ENCODE assay signal across 28 cellular contexts in genomic region chr1:37877991-37878544, GRCh38.
"Had no signal": no experiment of that assay in that cellular context is flagged by ENCODE, and none has a peak within 500 bp of the region (broad histone marks: within the 10 kb centered on the region; RNA-seq: fewer than 3 reads in every experiment).

No MANE protein-coding gene starts in this region.

- ATAC-seq: activated CD8-positive, alpha-beta T cell treated with anti-CD3 and anti-CD28 coated beads for 36 hours; activated naive CD4-positive, alpha-beta T cell treated with anti-CD3 and anti-CD28 coated beads, Interleukin-2, amount 50 U/mL, for 72 hours; body of pancreas; PC-3 had no signal

- H3K4me1 Mint-ChIP-seq: activated CD4-positive, alpha-beta T cell treated with anti-CD3 and anti-CD28 coated beads, Interleukin-2, amount 10 ng/mL, durations not matched to agents 24 days and 14 days had no signal

- H3K9me3 ChIP-seq: adrenal gland, body of pancreas, breast epithelium, Peyer's patch, SJSA1, SK-N-SH had no signal

- H3K27ac Mint-ChIP-seq: activated CD4-positive, alpha-beta T cell treated with anti-CD3 and anti-CD28 coated beads, Interleukin-2, amount 10 ng/mL, durations not matched to agents 24 days and 14 days; activated CD8-positive, alpha-beta T cell treated with anti-CD3 and anti-CD28 coated beads for 36 hours; activated naive CD4-positive, alpha-beta T cell treated with anti-CD3 and anti-CD28 coated beads for 36 hours; activated T-helper 1 cell treated with anti-CD3 and anti-CD28 coated beads, Interleukin-12 subunit alpha, Interleukin-12 subunit beta, Interleukin-2, Interleukin-4 antibody, amounts not matched to agents 30 ng/mL and 10 ng/mL and 1 ng/mL, durations not matched to agents 14 hours and 24 hours and 36 hours; T-helper 1 cell treated with Interleukin-12 subunit alpha and Interleukin-12 subunit beta and Interleukin-4 antibody, amounts not matched to agents 30 μg/mL and 1 μg/mL, for 36 hours; T-helper 2 cell treated with Interferon-gamma antibody and Interleukin-4, amounts not matched to agents 5 μg/mL and 100 μg/mL, for 36 hours had no signal

- DNase-seq: activated CD4-positive, alpha-beta T cell treated with anti-CD3 and anti-CD28 coated beads, Interleukin-2, amount 10 ng/mL, durations not matched to agents 24 days and 14 days; activated CD4-positive, alpha-beta T cell treated with anti-CD3 and anti-CD28 coated beads, Interleukin-2, amount 50 U/mL, for 4 hours; activated CD8-positive, alpha-beta T cell treated with anti-CD3 and anti-CD28 coated beads for 36 hours; activated gamma-delta T cell treated with Interleukin-2 at 50 U/mL for 16 hours; activated naive CD4-positive, alpha-beta T cell treated with anti-CD3 and anti-CD28 coated beads for 36 hours; activated T-cell treated with anti-CD3 and anti-CD28 coated beads, Interleukin-2, amount 50 U/mL, for 1 hour; adrenal gland; body of pancreas; Karpas-422; NCI-H1105; NCI-H1436; NCI-H1694; NCI-H2029; NCI-H345; NCI-H524 treated with DMSO at 0.1 percent for 48 hours; PC-3; Peyer's patch; RPMI8226; SHP77 treated with DMSO at 0.1 percent for 48 hours; SK-N-SH had no signal

- H3K27me3 ChIP-seq: adrenal gland, body of pancreas, breast epithelium, Peyer's patch, SJSA1 had no signal

- H3K9ac ChIP-seq: SK-N-SH had no signal

- H3K27ac ChIP-seq: adrenal gland, body of pancreas, breast epithelium, Peyer's patch, SJSA1 had no signal

- H3K4me3 Mint-ChIP-seq: activated CD4-positive, alpha-beta T cell treated with anti-CD3 and anti-CD28 coated beads, Interleukin-2, amount 10 ng/mL, durations not matched to agents 24 days and 14 days; activated CD8-positive, alpha-beta T cell treated with anti-CD3 and anti-CD28 coated beads for 36 hours; activated naive CD4-positive, alpha-beta T cell treated with anti-CD3 and anti-CD28 coated beads for 36 hours; activated T-helper 1 cell treated with anti-CD3 and anti-CD28 coated beads, Interleukin-12 subunit alpha, Interleukin-12 subunit beta, Interleukin-2, Interleukin-4 antibody, amounts not matched to agents 30 ng/mL and 10 ng/mL and 1 ng/mL, durations not matched to agents 14 hours and 24 hours and 36 hours; T-helper 1 cell treated with Interleukin-12 subunit alpha and Interleukin-12 subunit beta and Interleukin-4 antibody, amounts not matched to agents 30 μg/mL and 1 μg/mL, for 36 hours; T-helper 2 cell treated with Interferon-gamma antibody and Interleukin-4, amounts not matched to agents 5 μg/mL and 100 μg/mL, for 36 hours had no signal

- H3K4me2 ChIP-seq: SK-N-SH had no signal

- H3K9me3 Mint-ChIP-seq: activated CD4-positive, alpha-beta T cell treated with anti-CD3 and anti-CD28 coated beads, Interleukin-2, amount 10 ng/mL, durations not matched to agents 24 days and 14 days; activated CD8-positive, alpha-beta T cell treated with anti-CD3 and anti-CD28 coated beads for 36 hours; activated naive CD4-positive, alpha-beta T cell treated with anti-CD3 and anti-CD28 coated beads for 36 hours; activated naive CD4-positive, alpha-beta T cell treated with anti-CD3 and anti-CD28 coated beads, Interleukin-2, amount 50 U/mL, for 72 hours; activated T-helper 1 cell treated with anti-CD3 and anti-CD28 coated beads, Interleukin-12 subunit alpha, Interleukin-12 subunit beta, Interleukin-2, Interleukin-4 antibody, amounts not matched to agents 30 ng/mL and 10 ng/mL and 1 ng/mL, durations not matched to agents 14 hours and 24 hours and 36 hours; T-helper 1 cell treated with Interleukin-12 subunit alpha and Interleukin-12 subunit beta and Interleukin-4 antibody, amounts not matched to agents 30 μg/mL and 1 μg/mL, for 36 hours; T-helper 2 cell treated with Interferon-gamma antibody and Interleukin-4, amounts not matched to agents 5 μg/mL and 100 μg/mL, for 36 hours had no signal

- H3K27me3 Mint-ChIP-seq: activated CD4-positive, alpha-beta T cell treated with anti-CD3 and anti-CD28 coated beads, Interleukin-2, amount 10 ng/mL, durations not matched to agents 24 days and 14 days; activated CD8-positive, alpha-beta T cell treated with anti-CD3 and anti-CD28 coated beads for 36 hours had no signal

- H3K36me3 ChIP-seq: breast epithelium had no signal

- H3K4me3 ChIP-seq: adrenal gland, body of pancreas, breast epithelium, Peyer's patch, SJSA1 had no signal

- H3K4me1 ChIP-seq: adrenal gland, body of pancreas, breast epithelium, Peyer's patch, SJSA1 had no signal

- FAIRE-seq: astrocyte, TTC549 had no signal
